ENCODE assay signal across 8 cellular contexts in the genomic region with DNA sequence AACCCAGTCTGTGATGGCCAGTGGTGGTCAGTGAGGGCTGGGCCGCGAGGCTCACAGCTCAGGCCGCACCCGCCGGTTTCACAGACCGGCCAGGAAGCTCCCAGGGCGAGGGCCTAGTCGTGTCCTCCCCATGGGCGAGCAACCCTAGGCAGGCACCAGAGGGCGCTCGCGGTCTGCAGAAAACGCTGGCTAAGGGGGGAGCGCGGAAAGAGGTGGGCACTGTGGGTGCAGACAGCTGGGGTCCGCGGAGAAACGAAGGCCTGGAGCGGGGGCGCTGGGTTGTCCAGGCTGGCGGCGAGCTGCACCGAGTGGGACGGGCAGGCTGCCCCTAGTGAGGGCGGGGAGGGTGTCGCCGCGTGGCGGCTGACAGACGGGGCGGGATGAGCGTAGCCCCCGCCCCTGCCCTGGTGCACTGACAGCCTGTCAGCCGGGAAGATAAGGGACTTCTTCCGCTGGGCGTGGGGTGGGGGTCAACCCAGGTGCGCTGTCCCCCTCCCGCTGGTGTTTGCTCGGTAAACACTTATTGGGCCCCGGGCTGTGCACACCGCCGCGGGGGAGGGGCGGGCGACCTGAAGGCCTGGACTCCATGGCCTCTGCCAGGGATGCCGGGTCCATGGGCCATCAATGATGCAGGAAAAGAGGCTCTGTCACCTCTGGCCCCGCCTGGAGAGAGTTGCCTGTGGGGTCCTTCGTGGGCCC. TPM values are rescaled to one million over a fixed set of nuclear protein-coding genes. Genes with fewer than 3 reads are reported as not detected.
DNase-seq lines count a peak whose midpoint lies in the region; ATAC-seq and TF ChIP-seq lines count a peak whose summit lies in the region.

No MANE protein-coding gene starts in this region.

- DNase-seq in BE2C (peak; percentile 87), HFF-Myc (ENCODE audit: extremely low read depth, low read depth) (peak; percentile 16), NCI-H510A treated with DMSO at 0.1 percent for 48 hours (lab: John Stamatoyannopoulos, UW) (peak; percentile 74), lower leg skin (ENCODE audit: low spot score in 2 of 2) (peak; percentile 70 to 97)
- peak; percentile 79 to 83 for DNase-seq in activated CD4-positive, alpha-beta T cell treated with anti-CD3 and anti-CD28 coated beads, Interleukin-2, amount 50 U/mL, for 24 hours (ENCODE audit: low read depth in 1 of 2, low spot score in 1 of 2)
- peak; percentile 89 for DNase-seq in stimulated activated CD4-positive, alpha-beta T cell treated with anti-CD3 and anti-CD28 coated beads, Interleukin-4, amount 100 ng/mL, for 1 hour

- peaks cover 4% of the 10 kb centered on the region; the same call in 1 of the 2 replicates for H3K27me3 ChIP-seq in BE2C

- TF ChIP-seq POLR2A in lower leg skin (IDR thresholded peaks at IDR 0.05) = no peak

- no peaks in the 10 kb centered on the region for H3K4me1 Mint-ChIP-seq in dendritic cell treated with granulocyte-macrophage colony-stimulating factor and Interleukin-4, amounts not matched to agents 40 ng/mL and 50 ng/mL, for 4 days (ENCODE audit: low read depth)

- H3K36me3 ChIP-seq in BE2C = no peaks in the 10 kb centered on the region

- H3K27ac Mint-ChIP-seq in dendritic cell treated with granulocyte-macrophage colony-stimulating factor and Interleukin-4, amounts not matched to agents 40 ng/mL and 50 ng/mL, for 4 days = no peak overlapping the region

- TF ChIP-seq CTCF in BE2C (IDR thresholded peaks at IDR 0.05; ENCODE audit: low read depth, low read length) (peak; percentile 90), HFF-Myc (IDR thresholded peaks at IDR 0.05; ENCODE audit: low read depth, low read length, missing control alignments) (peak; percentile 91), lower leg skin (IDR thresholded peaks at IDR 0.05) (peak in 2 of 3 donors; percentile 29 to 81)

- H3K4me3 ChIP-seq in BE2C (ENCODE audit: low read depth, low read length) (peak overlapping the region; percentile 57), HFF-Myc (replicated peaks; ENCODE audit: low read depth, low read length) (peak overlapping the region; percentile 21), lower leg skin (ENCODE audit: low read depth, poor library complexity, severe bottlenecking) (no peak overlapping the region)

- no peaks in the 10 kb centered on the region for H3K9me3 Mint-ChIP-seq in dendritic cell treated with granulocyte-macrophage colony-stimulating factor and Interleukin-4, amounts not matched to agents 40 ng/mL and 50 ng/mL, for 4 days

- ATAC-seq in GM21390 (IDR thresholded peaks at IDR 0.05; ENCODE audit: unreplicated experiment) = no peak

- no peaks in the 10 kb centered on the region for H3K9me3 ChIP-seq in BE2C

- intact Hi-C loops in dendritic cell treated with granulocyte-macrophage colony-stimulating factor and Interleukin-4, amounts not matched to agents 40 ng/mL and 50 ng/mL, for 4 days (cut with micrococcal nuclease) = loop anchor here (1.0 kb wide), 1 partner anchor 179 kb away; no protein-coding TSS in a partner anchor
- intact Hi-C loops in lower leg skin (cut with DNase I; ENCODE audit: low total_unique reads) = loop anchor here (5.0 kb wide), 1 partner anchor 186 kb away; no protein-coding TSS in a partner anchor

- H3K4me3 Mint-ChIP-seq in dendritic cell treated with granulocyte-macrophage colony-stimulating factor and Interleukin-4, amounts not matched to agents 40 ng/mL and 50 ng/mL, for 4 days = peak overlapping the region; percentile 68

- peaks cover 42% of the 10 kb centered on the region for H3K27me3 Mint-ChIP-seq in dendritic cell treated with granulocyte-macrophage colony-stimulating factor and Interleukin-4, amounts not matched to agents 40 ng/mL and 50 ng/mL, for 4 days

- H3K36me3 Mint-ChIP-seq in dendritic cell treated with granulocyte-macrophage colony-stimulating factor and Interleukin-4, amounts not matched to agents 40 ng/mL and 50 ng/mL, for 4 days (ENCODE audit: low read depth) = no peaks in the 10 kb centered on the region

- no peaks in the 10 kb centered on the region for H3K4me1 ChIP-seq in BE2C

- 2 to 4% methylated on average over 17 to 31 of the region's 48 CpGs for WGBS in lower leg skin, 2 donors

RNA-seq across cellular contexts. Expression of gene GP1BB, which starts 7.5 kb away (rescaled TPM):
- 46.9 TPM for polyA plus RNA-seq in BE2C (2012; ENCODE audit: insufficient read depth, insufficient read length, low read depth)
- 10 to 100 TPM; 39.8 to 65.1 (median 51.0) TPM for total RNA-seq in lower leg skin

RNA-seq across cellular contexts. Expression of gene SEPTIN5, which starts 16.5 kb away (rescaled TPM):
- polyA plus RNA-seq in BE2C (2012; ENCODE audit: insufficient read depth, insufficient read length, low read depth) = 113 TPM
- total RNA-seq in lower leg skin = 100 to 1,000 TPM; 102 to 193 (median 125) TPM

RNA-seq across cellular contexts. Expression of gene TBX1, which starts 29.8 kb away (rescaled TPM):
- not detected for polyA plus RNA-seq in BE2C (2012; ENCODE audit: insufficient read depth, insufficient read length, low read depth)
- total RNA-seq in lower leg skin = 10 to 100 TPM in 1 of 4 donors, 1 to 10 TPM in 3; 1.5 to 14.1 (median 4.9) TPM

Comparison
In these comparisons a context has a peak if more than half of its experiments do, and no peak if none do; other contexts are left out.
1. DNase-seq: peak in every context shown above with its lines; median percentile 89 in stimulated activated CD4-positive, alpha-beta T cell treated with anti-CD3 and anti-CD28 coated beads, Interleukin-4, amount 100 ng/mL, for 1 hour; 87 in BE2C; 84 in lower leg skin; 81 in activated CD4-positive, alpha-beta T cell treated with anti-CD3 and anti-CD28 coated beads, Interleukin-2, amount 50 U/mL, for 24 hours; 74 in NCI-H510A treated with DMSO at 0.1 percent for 48 hours; 16 in HFF-Myc.